ENCODE assay signal across 8 cellular contexts in the genomic region with DNA sequence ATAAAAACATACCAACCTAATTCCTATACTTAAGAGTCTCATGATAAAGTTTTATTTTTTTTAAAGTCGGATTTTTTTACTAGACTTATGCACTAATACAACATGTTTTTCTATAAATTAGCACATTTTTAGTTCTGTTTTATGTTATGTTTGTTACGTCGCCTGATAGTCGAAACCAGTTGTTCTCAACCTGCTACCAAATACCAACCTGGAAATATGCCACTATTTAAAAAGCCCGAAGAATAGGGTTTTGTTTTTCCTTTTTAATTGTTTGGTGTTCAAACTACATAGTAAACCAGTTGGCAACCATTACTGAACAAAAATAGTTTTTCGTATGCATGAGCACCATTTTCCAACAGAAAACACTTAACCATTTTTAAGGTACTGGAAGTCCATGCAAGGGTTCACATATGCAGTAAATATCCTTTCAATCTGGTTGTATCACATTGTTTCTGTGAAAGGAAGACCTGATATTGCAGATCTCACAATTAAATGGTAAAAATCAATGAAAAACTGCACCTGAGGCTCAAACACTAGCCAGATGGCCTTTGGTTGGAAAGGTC. TPM values are rescaled to one million over a fixed set of nuclear protein-coding genes. Genes with fewer than 3 reads are reported as not detected.
DNase-seq lines count a peak whose midpoint lies in the region; ATAC-seq and TF ChIP-seq lines count a peak whose summit lies in the region.

No MANE protein-coding gene starts in this region.

- peak overlapping the region; percentile 93 for H3K4me3 ChIP-seq in kidney epithelial cell (ENCODE audit: low read depth, low read length)
- peak overlapping the region; percentile 89 to 90 for H3K4me3 ChIP-seq in stomach smooth muscle (ENCODE audit: low read length in 2 of 2)

- no peaks in the 10 kb centered on the region for H3K9me3 ChIP-seq in stomach smooth muscle (ENCODE audit: control insufficient read depth in 2 of 2, low read length in 2 of 2)

- peaks cover 6% of the 10 kb centered on the region for H3K4me1 ChIP-seq in stomach smooth muscle (ENCODE audit: control insufficient read depth, insufficient read depth, low read length)

- ATAC-seq in HG02642 (IDR thresholded peaks at IDR 0.05; ENCODE audit: poor library complexity, unreplicated experiment) (no peak), HG03175 (IDR thresholded peaks at IDR 0.05; ENCODE audit: unreplicated experiment) (no peak)

- no peaks in the 10 kb centered on the region for H3K36me3 ChIP-seq in kidney epithelial cell (ENCODE audit: control insufficient read depth, insufficient read depth, low read length)
- H3K36me3 ChIP-seq in stomach smooth muscle (ENCODE audit: control insufficient read depth in 2 of 2, insufficient read depth in 2 of 2, low read length in 2 of 2) = no peaks in the 10 kb centered on the region

- no peaks in the 10 kb centered on the region for H3K27me3 ChIP-seq in kidney epithelial cell (ENCODE audit: control insufficient read depth, insufficient read depth, low read length)
- no peaks in the 10 kb centered on the region for H3K27me3 ChIP-seq in stomach smooth muscle (ENCODE audit: control insufficient read depth in 1 of 2, insufficient read depth in 2 of 2, low read length in 2 of 2)

- peak overlapping the region; percentile 74 to 76 for H3K9ac ChIP-seq in stomach smooth muscle (ENCODE audit: low read length in 2 of 2)

- peak overlapping the region; percentile 89 for H3K27ac ChIP-seq in angular gyrus (ENCODE audit: low read depth, low read length)
- H3K27ac ChIP-seq in stomach smooth muscle (ENCODE audit: low read length) = peak overlapping the region; percentile 37

- no peak for TF ChIP-seq CTCF in kidney epithelial cell (IDR thresholded peaks at IDR 0.05; ENCODE audit: insufficient read depth, low read length, poor library complexity, severe bottlenecking)

- DNase-seq in DMS79 treated with DMSO at 0.1 percent for 48 hours (lab: John Stamatoyannopoulos, UW) (peak; percentile 56), DMS79 (lab: John Stamatoyannopoulos, UW) (no peak), kidney epithelial cell (ENCODE audit: low read depth) (no peak), NCI-H2081 (lab: John Stamatoyannopoulos, UW) (no peak)

RNA-seq across cellular contexts. Expression of gene WDFY3, which starts 1.4 kb away (rescaled TPM):
- 50.9 and 54.4 TPM in 2 replicates for total RNA-seq in kidney epithelial cell
